Comparison of ENCODE assay signal across 23 cellular contexts in genomic region chr16:56972403-56972802, GRCh38. TPM values are rescaled to one million over a fixed set of nuclear protein-coding genes. Genes with fewer than 3 reads are reported as not detected.
DNase-seq lines count a peak whose midpoint lies in the region; ATAC-seq, FAIRE-seq and TF ChIP-seq lines count a peak whose summit lies in the region.
"Had no signal": no experiment of that assay in that cellular context is flagged by ENCODE, and none has a peak within 500 bp of the region (broad histone marks: within the 10 kb centered on the region; RNA-seq: fewer than 3 reads in every experiment).

No MANE protein-coding gene starts in this region.

- H3K27me3 ChIP-seq in HepG2 (ENCODE audit: control insufficient read depth in 1 of 2, insufficient read depth in 2 of 2, low read length in 2 of 2) (peaks cover 0 to 20% of the 10 kb centered on the region in 2 experiments; a peak in 2 of 5 replicates), right lobe of liver (no peaks in the 10 kb centered on the region), H7 (ENCODE audit: control insufficient read depth, insufficient read depth, low read length) (no peaks in the 10 kb centered on the region), K562 (ENCODE audit: control insufficient read depth in 2 of 2, insufficient read depth in 2 of 2, low read length in 2 of 2) (peaks cover 26 to 50% of the 10 kb centered on the region in 2 experiments; a peak in 4 of 5 replicates), body of pancreas (no peaks in the 10 kb centered on the region)

- H3K36me3 ChIP-seq in HepG2 (replicated peaks in 1 of 2; ENCODE audit: control insufficient read depth in 1 of 2, insufficient read depth in 2 of 2, low read length in 2 of 2) (no peaks in the 10 kb centered on the region), right lobe of liver (no peaks in the 10 kb centered on the region), H7 (replicated peaks; ENCODE audit: control insufficient read depth, insufficient read depth, low read length) (no peaks in the 10 kb centered on the region), K562 (ENCODE audit: control insufficient read depth, insufficient read depth, low read length) (no peaks in the 10 kb centered on the region), body of pancreas (replicated peaks in 1 of 2; ENCODE audit: insufficient read depth in 1 of 2, low read depth in 2 of 2) (no peaks in the 10 kb centered on the region)

- FAIRE-seq in HepG2 (lab: Jason Lieb, UNC), result no peak
- FAIRE-seq in K562 (lab: Jason Lieb, UNC), result no peak
- FAIRE-seq: A204.1 had no signal

- H3K79me2 ChIP-seq in HepG2 (ENCODE audit: insufficient read depth, low read length) (no peaks in the 10 kb centered on the region), K562 (ENCODE audit: control insufficient read depth, insufficient read depth, low read length) (no peaks in the 10 kb centered on the region)

- H4K20me1 ChIP-seq in HepG2 (ENCODE audit: insufficient read depth, low read length) (no peaks in the 10 kb centered on the region), K562 (replicated peaks; ENCODE audit: control insufficient read depth, insufficient read depth, low read length) (no peaks in the 10 kb centered on the region)

- no peak overlapping the region for H3K4me3 Mint-ChIP-seq in stimulated activated memory B cell treated with anti-CD40 and anti-IgM and Interleukin-4, amounts not matched to agents 10 μg/mL and 1 μg/mL and 100 μg/mL, for 72 hours
- H3K4me3 Mint-ChIP-seq: CD14-positive monocyte, GM23338 had no signal

- TF ChIP-seq POLR2A in HepG2 (IDR thresholded peaks at IDR 0.05; ENCODE audit: insufficient read depth in 1 of 2, low read depth in 2 of 2, low read length in 2 of 2) (no peak), right lobe of liver (IDR thresholded peaks at IDR 0.05) (no peak), K562 (conservative IDR thresholded peaks at IDR 0.05) (no peak), body of pancreas (IDR thresholded peaks at IDR 0.05) (no peak)

- 21% methylated on average over 9 of the region's 9 CpGs for WGBS in HepG2 (ENCODE audit: low lambda C conversion rate)
- 88% methylated on average over 8 of the region's 9 CpGs for WGBS in right lobe of liver (ENCODE audit: insufficient coverage, low coverage, low lambda C conversion rate, missing lambda C conversion rate)
- 1% methylated on average over 9 of the region's 9 CpGs for WGBS in K562 (ENCODE audit: insufficient coverage, low coverage, missing lambda C conversion rate)
- 77 to 89% methylated on average over 9 of the region's 9 CpGs for WGBS in body of pancreas, 2 donors

- peaks cover 98% of the 10 kb centered on the region for H3K4me1 Mint-ChIP-seq in stimulated activated memory B cell treated with anti-CD40 and anti-IgM and Interleukin-4, amounts not matched to agents 10 μg/mL and 1 μg/mL and 100 μg/mL, for 72 hours
- H3K4me1 Mint-ChIP-seq: GM23338 had no signal

- no peaks in the 10 kb centered on the region for H3K9me3 Mint-ChIP-seq in stimulated activated memory B cell treated with anti-CD40 and anti-IgM and Interleukin-4, amounts not matched to agents 10 μg/mL and 1 μg/mL and 100 μg/mL, for 72 hours
- H3K9me3 Mint-ChIP-seq: CD14-positive monocyte had no signal

- DNase-seq in HepG2 (ENCODE audit: low spot score) (no peak), right lobe of liver (no peak), H7 (peak; percentile 41), K562 (ENCODE audit: extremely low read depth in 1 of 4, low spot score in 3 of 4) (no peak), body of pancreas (no peak), NCI-H2029 (lab: John Stamatoyannopoulos, UW) (no peak)
- no peak for DNase-seq in activated effector memory CD4-positive, alpha-beta T cell treated with Interleukin-2 at 50 U/mL for 16 hours
- DNase-seq: DMS79 treated with DMSO at 0.1 percent for 48 hours, NCI-H1417, NCI-H187, NCI-H226, NCI-H524, NCI-H82, SHP77 had no signal

- intact Hi-C loops in HepG2 (cut with micrococcal nuclease; ENCODE audit: unreplicated experiment), result no loop called here
- intact Hi-C loops in right lobe of liver (cut with DNase I), result no loop called here
- intact Hi-C loops in K562 (cut with micrococcal nuclease), result no loop called here
- intact Hi-C loops in body of pancreas (cut with DNase I), result no loop called here

- no peak overlapping the region for H3K4me3 ChIP-seq in HepG2 (replicated peaks in 1 of 3; ENCODE audit: insufficient read depth in 1 of 3, low read depth in 2 of 3, low read length in 3 of 3)
- no peak overlapping the region for H3K4me3 ChIP-seq in right lobe of liver
- no peak overlapping the region for H3K4me3 ChIP-seq in H7 (ENCODE audit: insufficient read depth, low read depth, low read length)
- no peak overlapping the region for H3K4me3 ChIP-seq in K562
- H3K4me3 ChIP-seq in body of pancreas, result no peak overlapping the region
- H3K4me3 ChIP-seq: GM23338, SK-N-MC had no signal

- no TSS peak for BruUV-seq in HepG2 (replicated peaks; lab: Mats Ljungman, UMichigan)
- no TSS peak for BruUV-seq in K562 (replicated peaks; lab: Mats Ljungman, UMichigan)

- H3K27ac Mint-ChIP-seq in stimulated activated memory B cell treated with anti-CD40 and anti-IgM and Interleukin-4, amounts not matched to agents 10 μg/mL and 1 μg/mL and 100 μg/mL, for 72 hours, result peak overlapping the region; percentile 92
- H3K27ac Mint-ChIP-seq: CD14-positive monocyte, GM23338 had no signal

- no peaks in the 10 kb centered on the region for H3K9me1 ChIP-seq in K562 (ENCODE audit: control insufficient read depth, insufficient read depth, low read length)

- ATAC-seq in HepG2 (peak; percentile 22; the same call in 2 of the 3 replicates), right lobe of liver (no peak), K562 (0 out of 3 replicates have a peak, but pooled peaks have one; percentile 39), body of pancreas (no peak)
- ATAC-seq in stimulated activated memory B cell treated with anti-CD40 and anti-IgM and Interleukin-4, amounts not matched to agents 10 μg/mL and 1 μg/mL and 100 μg/mL, for 72 hours, result no peak
- ATAC-seq: GM23338, HCT116 had no signal

- H3K27ac ChIP-seq in HepG2 (ENCODE audit: extremely low read length, insufficient read depth, low read length) (no peak overlapping the region), right lobe of liver (no peak overlapping the region), K562 (ENCODE audit: extremely low read depth, low read depth, low read length) (no peak overlapping the region), body of pancreas (no peak overlapping the region)
- H3K27ac ChIP-seq: KMS-11, SK-N-MC had no signal

- no peaks in the 10 kb centered on the region for H3K27me3 Mint-ChIP-seq in stimulated activated memory B cell treated with anti-CD40 and anti-IgM and Interleukin-4, amounts not matched to agents 10 μg/mL and 1 μg/mL and 100 μg/mL, for 72 hours

- TF ChIP-seq CTCF in HepG2 (CRISPR knock-in tag; IDR thresholded peaks at IDR 0.05) (no peak), right lobe of liver (IDR thresholded peaks at IDR 0.05) (no peak), K562 (IDR thresholded peaks at IDR 0.05 in 2 of 3, conservative IDR thresholded peaks at IDR 0.05 in 1 of 3; ENCODE audit: insufficient read depth in 2 of 3, low read depth in 1 of 3, low read length in 3 of 3) (no peak), body of pancreas (IDR thresholded peaks at IDR 0.05) (no peak)

- POLR2A ChIA-PET in HepG2 (lab: Yijun Ruan, JAX) (interaction anchor here (1.4 to 2.3 kb wide), 4 partner anchors 11 to 41 kb away, joined by 4 to 11 read pairs (median 8); partner anchors contain the start of genes HERPUD1 and NLRC5), K562 (lab: Yijun Ruan, JAX) (interaction anchor here (0.6 to 1.4 kb wide), 7 partner anchors 11 to 120 kb away, joined by 3 to 7 read pairs (median 4); partner anchors contain the start of genes CETP and CPNE2)

- H3K9ac ChIP-seq in HepG2 (ENCODE audit: insufficient read depth, low read depth, low read length) (no peak overlapping the region), K562 (ENCODE audit: insufficient read depth in 1 of 2, low read depth in 2 of 2, low read length in 2 of 2) (no peak overlapping the region)
- H3K9ac ChIP-seq: KMS-11 had no signal

- H2AFZ ChIP-seq in HepG2 (ENCODE audit: low read length) (no peak overlapping the region), K562 (ENCODE audit: low read depth, low read length) (no peak overlapping the region)
- H2AFZ ChIP-seq: GM23338 had no signal

- TF ChIP-seq EP300 in HepG2 (IDR thresholded peaks at IDR 0.05; ENCODE audit: low read depth in 2 of 2, low read length in 2 of 2) (no peak), HepG2 (CRISPR knock-in tag; IDR thresholded peaks at IDR 0.05; ENCODE audit: borderline replicate concordance) (no peak), K562 (IDR thresholded peaks at IDR 0.05; ENCODE audit: low read length) (no peak)

- H3K4me1 ChIP-seq in HepG2 (ENCODE audit: insufficient read depth, low read length) (peaks cover 46% of the 10 kb centered on the region), right lobe of liver (peaks cover 0 to 10% (median 4%) of the 10 kb centered on the region in 4 donors), K562 (replicated peaks in 1 of 2; ENCODE audit: control insufficient read depth in 2 of 2, insufficient read depth in 2 of 2, low read length in 2 of 2) (peaks cover 0 to 5% of the 10 kb centered on the region in 2 experiments; a peak in 3 of 5 replicates), body of pancreas (peaks cover 9% of the 10 kb centered on the region)

- H3K4me2 ChIP-seq in HepG2 (ENCODE audit: low read depth, low read length), result no peak overlapping the region
- H3K4me2 ChIP-seq in K562 (ENCODE audit: insufficient read depth, low read length), result no peak overlapping the region
- H3K4me2 ChIP-seq: GM23338, KMS-11 had no signal

- in situ Hi-C loops in HepG2 (cut with HindIII; ENCODE audit: extremely low pct_ligation_motif_present, low pct_unique_long_range_greater_than_20kb), result no loop called here
- in situ Hi-C loops in K562 (cut with MboI), result no loop called here

- CTCF ChIA-PET in HepG2 (lab: Yijun Ruan, JAX; ENCODE audit: low intra/inter-chr PET ratio, low total read pairs), result no interaction called here
- CTCF ChIA-PET in K562 (lab: Yijun Ruan, JAX; ENCODE audit: low intra/inter-chr PET ratio), result no interaction called here

- H3K36me3 Mint-ChIP-seq in stimulated activated memory B cell treated with anti-CD40 and anti-IgM and Interleukin-4, amounts not matched to agents 10 μg/mL and 1 μg/mL and 100 μg/mL, for 72 hours, result peaks cover 5% of the 10 kb centered on the region
- H3K36me3 Mint-ChIP-seq: CD14-positive monocyte had no signal

- H3K9me3 ChIP-seq in HepG2 (ENCODE audit: low read length) (no peaks in the 10 kb centered on the region), right lobe of liver (no peaks in the 10 kb centered on the region), K562 (replicated peaks; ENCODE audit: control insufficient read depth, insufficient read depth, low read depth, low read length) (peaks cover 2% of the 10 kb centered on the region; the same call in 1 of the 2 replicates), body of pancreas (no peaks in the 10 kb centered on the region)

- TF ChIP-seq RAD21 in HepG2 (CRISPR knock-in tag; IDR thresholded peaks at IDR 0.05) (no peak), K562 (CRISPR knock-in tag; conservative IDR thresholded peaks at IDR 0.05 in 1 of 2, IDR thresholded peaks at IDR 0.05 in 1 of 2) (no peak)

RNA-seq across cellular contexts. Expression of gene CETP, which starts 10.7 kb away (rescaled TPM):
- total RNA-seq in HepG2 (2016; rRNA removed; fragmentation: Illumina TruSeq; extraction: Trizol) (0.31 TPM in 1 of 2 replicates, not detected in the other), right lobe of liver (10 to 100 TPM in 1 of 6 experiments, 1 to 10 TPM in 4, under 1 TPM in 1; 0.62 to 11.8 (median 4.7) TPM), K562 (2014; rRNA removed) (not detected in 2 replicates), K562 (2014; rRNA removed; fragmentation: Illumina TruSeq; extraction: Trizol) (not detected in 2 replicates), K562 (2015; rRNA removed; fragmentation: Illumina TruSeq; extraction: Trizol) (not detected in 2 replicates), K562 (2021) (not detected in 2 replicates), body of pancreas (under 1 TPM in 1 of 2 donors, not detected in 1; 0.66 TPM)
- not detected in 2 replicates for total RNA-seq in HepG2 (2016; cell fraction: cytosol; rRNA removed; fragmentation: Illumina TruSeq; extraction: Trizol; ENCODE audit: low read depth)
- total RNA-seq in HepG2 (2016; cell fraction: insoluble cytoplasmic fraction; rRNA removed; fragmentation: Illumina TruSeq; extraction: Trizol), result 0.17 TPM in 1 of 2 replicates, not detected in the other
- 0.14 and 0.25 TPM in 2 replicates for total RNA-seq in HepG2 (2016; cell fraction: membrane; rRNA removed; fragmentation: Illumina TruSeq; extraction: Trizol)
- 0.28 TPM in 2 replicates for total RNA-seq in HepG2 (2016; cell fraction: nucleus; rRNA removed; fragmentation: Illumina TruSeq; extraction: Trizol)
- polyA plus RNA-seq in HepG2 (2011; rRNA removed) (9.8 and 15.7 TPM in 2 replicates), K562 (2011; rRNA removed) (0.05 TPM in 1 of 2 replicates, not detected in the other), K562 (2014; fragmentation: Illumina TruSeq; extraction: Trizol) (not detected in 2 replicates), K562 (2014; fragmentation: Nextera tagmentation; extraction: Ambion mirVana) (under 1 TPM in 1 of 2 experiments, not detected in 1; 0.07 TPM), K562 (2014; rRNA removed) (0.11 TPM in 1 of 2 replicates, not detected in the other)
- 7.5 and 11.8 TPM in 2 replicates for polyA plus RNA-seq in HepG2 (2011; cell fraction: cytosol; rRNA removed)
- polyA plus RNA-seq in HepG2 (2011; cell fraction: nucleus; rRNA removed), result 8.6 and 9.0 TPM in 2 replicates
- 1.5 and 3.1 TPM in 2 replicates for polyA plus RNA-seq in HepG2 (2012)
- 0.25 and 0.33 TPM in 2 replicates for polyA plus RNA-seq in HepG2 (2016; cell fraction: cytosol; fragmentation: Illumina TruSeq; extraction: Trizol; ENCODE audit: low read depth)
- polyA plus RNA-seq in HepG2 (2016; cell fraction: insoluble cytoplasmic fraction; fragmentation: Illumina TruSeq; extraction: Trizol; ENCODE audit: low read depth), result 0.32 and 0.36 TPM in 2 replicates
- polyA plus RNA-seq in HepG2 (2016; cell fraction: membrane; fragmentation: Illumina TruSeq; extraction: Trizol; ENCODE audit: low read depth), result 0.11 and 0.17 TPM in 2 replicates
- 0.56 and 0.62 TPM in 2 replicates for polyA plus RNA-seq in HepG2 (2016; cell fraction: nucleus; fragmentation: Illumina TruSeq; extraction: Trizol; ENCODE audit: insufficient read depth, low read depth)
- polyA minus RNA-seq in HepG2 (2011; rRNA and poly(A)+ RNA removed; ENCODE audit: low replicate concordance), result 0.07 and 7.1 TPM in 2 replicates
- 2.1 and 4.2 TPM in 2 replicates for polyA minus RNA-seq in HepG2 (2011; cell fraction: cytosol; rRNA and poly(A)+ RNA removed)
- polyA minus RNA-seq in HepG2 (2011; cell fraction: nucleus; rRNA and poly(A)+ RNA removed), result 1.5 and 2.5 TPM in 2 replicates
- total RNA-seq in H7 (2014; rRNA removed; shearing (Covaris generic)), result not detected in 2 replicates
- 0.37 TPM in 1 of 2 replicates, not detected in the other for total RNA-seq in K562 (2011; cell fraction: chromatin; rRNA removed; ENCODE audit: low replicate concordance)
- 0.17 TPM in 1 of 2 replicates, not detected in the other for total RNA-seq in K562 (2011; cell fraction: nucleolus; rRNA removed)
- not detected in 2 replicates for total RNA-seq in K562 (2011; cell fraction: nucleoplasm; rRNA removed)
- polyA plus RNA-seq in K562 (2011; cell fraction: cytosol; rRNA removed), result 0.06 TPM in 1 of 2 replicates, not detected in the other
- 0.06 and 0.30 TPM in 2 replicates for polyA plus RNA-seq in K562 (2011; cell fraction: nucleus; rRNA removed)
- 0.06 TPM in 1 of 2 replicates, not detected in the other for polyA plus RNA-seq in K562 (2012)
- polyA minus RNA-seq in K562 (2011; rRNA and poly(A)+ RNA removed), result not detected in 2 replicates
- polyA minus RNA-seq in K562 (2011; cell fraction: cytosol; rRNA and poly(A)+ RNA removed), result not detected in 2 replicates
- polyA minus RNA-seq in K562 (2011; cell fraction: nucleus; rRNA and poly(A)+ RNA removed), result not detected in 2 replicates
- total RNA-seq: G401, GM23338, M059J had no signal
- polyA plus RNA-seq: GM23338 had no signal

RNA-seq across cellular contexts. Expression of gene NLRC5, which starts 17.0 kb away (rescaled TPM):
- total RNA-seq in HepG2 (2016; rRNA removed; fragmentation: Illumina TruSeq; extraction: Trizol) (3.1 and 6.3 TPM in 2 replicates), right lobe of liver (10 to 100 TPM in 5 of 6 experiments, 1 to 10 TPM in 1; 4.6 to 25.2 (median 13.3) TPM), K562 (2014; rRNA removed) (0.59 TPM in 1 of 2 replicates, not detected in the other), K562 (2014; rRNA removed; fragmentation: Illumina TruSeq; extraction: Trizol) (0.06 TPM in 1 of 2 replicates, not detected in the other), K562 (2015; rRNA removed; fragmentation: Illumina TruSeq; extraction: Trizol) (not detected in 2 replicates), K562 (2021) (0.71 and 0.89 TPM in 2 replicates), body of pancreas (10 to 100 TPM in 1 of 2 donors, 1 to 10 TPM in 1; 8.3 to 23.4 TPM)
- total RNA-seq in HepG2 (2016; cell fraction: cytosol; rRNA removed; fragmentation: Illumina TruSeq; extraction: Trizol; ENCODE audit: low read depth), result 1.8 and 4.8 TPM in 2 replicates
- total RNA-seq in HepG2 (2016; cell fraction: insoluble cytoplasmic fraction; rRNA removed; fragmentation: Illumina TruSeq; extraction: Trizol), result 3.7 and 4.8 TPM in 2 replicates
- total RNA-seq in HepG2 (2016; cell fraction: membrane; rRNA removed; fragmentation: Illumina TruSeq; extraction: Trizol), result 2.8 and 2.9 TPM in 2 replicates
- 12.6 and 13.0 TPM in 2 replicates for total RNA-seq in HepG2 (2016; cell fraction: nucleus; rRNA removed; fragmentation: Illumina TruSeq; extraction: Trizol)
- polyA plus RNA-seq in HepG2 (2011; rRNA removed) (12.7 and 15.7 TPM in 2 replicates), K562 (2011; rRNA removed) (0.26 TPM in 1 of 2 replicates, not detected in the other), K562 (2014; fragmentation: Illumina TruSeq; extraction: Trizol) (not detected in 2 replicates), K562 (2014; fragmentation: Nextera tagmentation; extraction: Ambion mirVana) (not detected), K562 (2014; rRNA removed) (not detected in 2 replicates)
- 4.5 and 4.8 TPM in 2 replicates for polyA plus RNA-seq in HepG2 (2011; cell fraction: cytosol; rRNA removed)
- polyA plus RNA-seq in HepG2 (2011; cell fraction: nucleus; rRNA removed), result 114 and 130 TPM in 2 replicates
- 3.8 and 11.3 TPM in 2 replicates for polyA plus RNA-seq in HepG2 (2012)
- 0.85 and 0.96 TPM in 2 replicates for polyA plus RNA-seq in HepG2 (2016; cell fraction: cytosol; fragmentation: Illumina TruSeq; extraction: Trizol; ENCODE audit: low read depth)
- 3.1 and 3.4 TPM in 2 replicates for polyA plus RNA-seq in HepG2 (2016; cell fraction: insoluble cytoplasmic fraction; fragmentation: Illumina TruSeq; extraction: Trizol; ENCODE audit: low read depth)
- 2.0 and 2.8 TPM in 2 replicates for polyA plus RNA-seq in HepG2 (2016; cell fraction: membrane; fragmentation: Illumina TruSeq; extraction: Trizol; ENCODE audit: low read depth)
- 16.8 and 24.4 TPM in 2 replicates for polyA plus RNA-seq in HepG2 (2016; cell fraction: nucleus; fragmentation: Illumina TruSeq; extraction: Trizol; ENCODE audit: insufficient read depth, low read depth)
- 21.4 and 102 TPM in 2 replicates for polyA minus RNA-seq in HepG2 (2011; rRNA and poly(A)+ RNA removed; ENCODE audit: low replicate concordance)
- polyA minus RNA-seq in HepG2 (2011; cell fraction: cytosol; rRNA and poly(A)+ RNA removed), result 4.4 and 4.9 TPM in 2 replicates
- 33.9 and 46.2 TPM in 2 replicates for polyA minus RNA-seq in HepG2 (2011; cell fraction: nucleus; rRNA and poly(A)+ RNA removed)
- total RNA-seq in H7 (2014; rRNA removed; shearing (Covaris generic)), result 0.80 and 0.85 TPM in 2 replicates
- total RNA-seq in K562 (2011; cell fraction: chromatin; rRNA removed; ENCODE audit: low replicate concordance), result 0.30 TPM in 1 of 2 replicates, not detected in the other
- 0.26 and 1.0 TPM in 2 replicates for total RNA-seq in K562 (2011; cell fraction: nucleolus; rRNA removed)
- total RNA-seq in K562 (2011; cell fraction: nucleoplasm; rRNA removed), result not detected in 2 replicates
- 0.03 TPM in 1 of 2 replicates, not detected in the other for polyA plus RNA-seq in K562 (2011; cell fraction: cytosol; rRNA removed)
- polyA plus RNA-seq in K562 (2011; cell fraction: nucleus; rRNA removed), result 0.11 and 0.18 TPM in 2 replicates
- 0.12 and 0.29 TPM in 2 replicates for polyA plus RNA-seq in K562 (2012)
- polyA minus RNA-seq in K562 (2011; rRNA and poly(A)+ RNA removed), result 0.42 TPM in 1 of 2 replicates, not detected in the other
- polyA minus RNA-seq in K562 (2011; cell fraction: cytosol; rRNA and poly(A)+ RNA removed), result 1.2 TPM in 1 of 2 replicates, not detected in the other
- 0.94 TPM in 1 of 2 replicates, not detected in the other for polyA minus RNA-seq in K562 (2011; cell fraction: nucleus; rRNA and poly(A)+ RNA removed)

RNA-seq across cellular contexts. Expression of gene HERPUD1, which starts 40.5 kb away (rescaled TPM):
- total RNA-seq in HepG2 (2016; rRNA removed; fragmentation: Illumina TruSeq; extraction: Trizol) (65.3 and 96.2 TPM in 2 replicates), right lobe of liver (100 to 1,000 TPM; 103 to 185 (median 133) TPM), K562 (2014; rRNA removed) (25.8 and 26.8 TPM in 2 replicates), K562 (2014; rRNA removed; fragmentation: Illumina TruSeq; extraction: Trizol) (49.3 and 65.4 TPM in 2 replicates), K562 (2015; rRNA removed; fragmentation: Illumina TruSeq; extraction: Trizol) (18.1 and 19.2 TPM in 2 replicates), K562 (2021) (54.4 and 60.7 TPM in 2 replicates), body of pancreas (100 to 1,000 TPM; 211 to 293 TPM)
- total RNA-seq in HepG2 (2016; cell fraction: cytosol; rRNA removed; fragmentation: Illumina TruSeq; extraction: Trizol; ENCODE audit: low read depth), result 30.1 and 30.9 TPM in 2 replicates
- total RNA-seq in HepG2 (2016; cell fraction: insoluble cytoplasmic fraction; rRNA removed; fragmentation: Illumina TruSeq; extraction: Trizol), result 63.9 and 93.3 TPM in 2 replicates
- 64.8 and 86.4 TPM in 2 replicates for total RNA-seq in HepG2 (2016; cell fraction: membrane; rRNA removed; fragmentation: Illumina TruSeq; extraction: Trizol)
- 133 and 155 TPM in 2 replicates for total RNA-seq in HepG2 (2016; cell fraction: nucleus; rRNA removed; fragmentation: Illumina TruSeq; extraction: Trizol)
- polyA plus RNA-seq in HepG2 (2011; rRNA removed) (311 and 323 TPM in 2 replicates), K562 (2011; rRNA removed) (50.0 and 90.9 TPM in 2 replicates), K562 (2014; fragmentation: Illumina TruSeq; extraction: Trizol) (57.8 and 60.7 TPM in 2 replicates), K562 (2014; fragmentation: Nextera tagmentation; extraction: Ambion mirVana) (10 to 100 TPM; 14.2 to 17.8 TPM), K562 (2014; rRNA removed) (32.0 and 37.4 TPM in 2 replicates)
- 179 and 230 TPM in 2 replicates for polyA plus RNA-seq in HepG2 (2011; cell fraction: cytosol; rRNA removed)
- 192 and 208 TPM in 2 replicates for polyA plus RNA-seq in HepG2 (2011; cell fraction: nucleus; rRNA removed)
- 165 and 190 TPM in 2 replicates for polyA plus RNA-seq in HepG2 (2012)
- polyA plus RNA-seq in HepG2 (2016; cell fraction: cytosol; fragmentation: Illumina TruSeq; extraction: Trizol; ENCODE audit: low read depth), result 33.0 and 44.6 TPM in 2 replicates
- 80.1 and 93.2 TPM in 2 replicates for polyA plus RNA-seq in HepG2 (2016; cell fraction: insoluble cytoplasmic fraction; fragmentation: Illumina TruSeq; extraction: Trizol; ENCODE audit: low read depth)
- polyA plus RNA-seq in HepG2 (2016; cell fraction: membrane; fragmentation: Illumina TruSeq; extraction: Trizol; ENCODE audit: low read depth), result 58.1 and 78.2 TPM in 2 replicates
- polyA plus RNA-seq in HepG2 (2016; cell fraction: nucleus; fragmentation: Illumina TruSeq; extraction: Trizol; ENCODE audit: insufficient read depth, low read depth), result 216 and 231 TPM in 2 replicates
- polyA minus RNA-seq in HepG2 (2011; rRNA and poly(A)+ RNA removed; ENCODE audit: low replicate concordance), result 206 and 472 TPM in 2 replicates
- 126 and 139 TPM in 2 replicates for polyA minus RNA-seq in HepG2 (2011; cell fraction: cytosol; rRNA and poly(A)+ RNA removed)
- 287 and 365 TPM in 2 replicates for polyA minus RNA-seq in HepG2 (2011; cell fraction: nucleus; rRNA and poly(A)+ RNA removed)
- total RNA-seq in H7 (2014; rRNA removed; shearing (Covaris generic)), result 27.1 and 30.1 TPM in 2 replicates
- 163 and 256 TPM in 2 replicates for total RNA-seq in K562 (2011; cell fraction: chromatin; rRNA removed; ENCODE audit: low replicate concordance)
- 127 and 147 TPM in 2 replicates for total RNA-seq in K562 (2011; cell fraction: nucleolus; rRNA removed)
- 170 and 203 TPM in 2 replicates for total RNA-seq in K562 (2011; cell fraction: nucleoplasm; rRNA removed)
- polyA plus RNA-seq in K562 (2011; cell fraction: cytosol; rRNA removed), result 36.4 and 59.0 TPM in 2 replicates
- 92.5 and 115 TPM in 2 replicates for polyA plus RNA-seq in K562 (2011; cell fraction: nucleus; rRNA removed)
- polyA plus RNA-seq in K562 (2012), result 28.0 and 112 TPM in 2 replicates
- polyA minus RNA-seq in K562 (2011; rRNA and poly(A)+ RNA removed), result 49.2 and 70.6 TPM in 2 replicates
- 36.1 and 42.5 TPM in 2 replicates for polyA minus RNA-seq in K562 (2011; cell fraction: cytosol; rRNA and poly(A)+ RNA removed)
- 36.1 and 75.2 TPM in 2 replicates for polyA minus RNA-seq in K562 (2011; cell fraction: nucleus; rRNA and poly(A)+ RNA removed)

Comparison
In these comparisons a context has a peak if more than half of its experiments do, and no peak if none do; other contexts are left out.
1. ATAC-seq: peak in HepG2 (single experiment) and K562 (single experiment); none in right lobe of liver (0 of 4), stimulated activated memory B cell treated with anti-CD40 and anti-IgM and Interleukin-4, amounts not matched to agents 10 μg/mL and 1 μg/mL and 100 μg/mL, for 72 hours (single experiment) and body of pancreas (single experiment).
2. Of the 241 proteins assayed by ChIP-seq in both HepG2 and K562: peak only in HepG2: GABPB1, HINFP, MAX, MED1, MLX, MXI1 and 5 more; only in K562: none; in both: none; in neither: 227; mixed calls (peak in some experiments, not most) for 3.